ENCODE assay signal across 2 cellular contexts in genomic region chr14:75981426-75981825, GRCh38.
TF ChIP-seq lines count a peak whose summit lies in the region.

No MANE protein-coding gene starts in this region.

TF ChIP-seq in SK-N-SH, 30 proteins besides CTCF, POLR2A, EP300 and RAD21 (continued from another document):
- TF ChIP-seq ZBTB33 (IDR thresholded peaks at IDR 0.05; ENCODE audit: borderline replicate concordance, low read depth): no peak

TF ChIP-seq in SK-N-SH treated with all-trans-retinoic acid at 6 μM for 48 hours, 23 proteins besides CTCF, POLR2A, EP300 and RAD21 (continued from another document):
- TF ChIP-seq PATZ1 (CRISPR knock-in tag; IDR thresholded peaks at IDR 0.05; ENCODE audit: borderline replicate concordance) (no peak), ZNF8 (CRISPR knock-in tag; IDR thresholded peaks at IDR 0.05) (no peak), TOX (CRISPR knock-in tag; IDR thresholded peaks at IDR 0.05; ENCODE audit: borderline replicate concordance) (no peak), ISL1 (CRISPR knock-in tag; IDR thresholded peaks at IDR 0.05) (no peak), ZFP30 (CRISPR knock-in tag; IDR thresholded peaks at IDR 0.05) (no peak), ARNTL (CRISPR knock-in tag; IDR thresholded peaks at IDR 0.05; ENCODE audit: borderline replicate concordance, low read depth) (no peak), POU6F1 (CRISPR knock-in tag; IDR thresholded peaks at IDR 0.05; ENCODE audit: borderline replicate concordance, low read depth) (no peak), ZFP3 (CRISPR knock-in tag; IDR thresholded peaks at IDR 0.05) (no peak), TCF4 (CRISPR knock-in tag; IDR thresholded peaks at IDR 0.05; ENCODE audit: borderline replicate concordance) (no peak), GLIS3 (CRISPR knock-in tag; IDR thresholded peaks at IDR 0.05) (no peak), ZC3H10 (CRISPR knock-in tag; IDR thresholded peaks at IDR 0.05) (no peak), TSHZ2 (CRISPR knock-in tag; IDR thresholded peaks at IDR 0.05) (no peak), ZNF565 (CRISPR knock-in tag; conservative IDR thresholded peaks at IDR 0.05; ENCODE audit: low read depth) (no peak)
